Comparison of ENCODE assay signal across 1 cellular context in genomic region chr10:21724695-21725371, GRCh38.
A peak's percentile ranks its signal among the peaks of the same experiment; 100 is the strongest.
TF ChIP-seq lines count a peak whose summit lies in the region.

No MANE protein-coding gene starts in this region.

TF ChIP-seq in HEK293, 187 proteins besides CTCF, POLR2A, EP300 and RAD21 (continued from another document and continues in another):
- TF ChIP-seq TSHZ1 (tag by site-specific recombination; IDR thresholded peaks at IDR 0.05; ENCODE audit: borderline replicate concordance) (peak; percentile 85; the same call in 1 of the 2 replicates), ZNF580 (tag by site-specific recombination; IDR thresholded peaks at IDR 0.05) (peak; percentile 71; the same call in 1 of the 2 replicates), ZSCAN5A (tag by site-specific recombination; IDR thresholded peaks at IDR 0.05) (no peak), ZIC2 (tag by site-specific recombination; IDR thresholded peaks at IDR 0.05) (peak; percentile 60), ZNF354C (tag by site-specific recombination; IDR thresholded peaks at IDR 0.05; ENCODE audit: borderline replicate concordance, low read depth) (no peak), ZNF169 (tag by site-specific recombination; IDR thresholded peaks at IDR 0.05) (no peak), ZNF610 (tag by site-specific recombination; IDR thresholded peaks at IDR 0.05; ENCODE audit: borderline replicate concordance) (peak; percentile 72), INSM2 (tag by site-specific recombination; IDR thresholded peaks at IDR 0.05) (peak; percentile 71), ZNF24 (tag by site-specific recombination; IDR thresholded peaks at IDR 0.05) (peak; percentile 92), ZNF571 (tag by site-specific recombination; IDR thresholded peaks at IDR 0.05) (no peak), ZNF350 (tag by site-specific recombination; IDR thresholded peaks at IDR 0.05) (peak; percentile 96), ZNF214 (tag by site-specific recombination; IDR thresholded peaks at IDR 0.05; ENCODE audit: borderline replicate concordance) (peak; percentile 94; the same call in 1 of the 2 replicates), ZNF670 (tag by site-specific recombination; IDR thresholded peaks at IDR 0.05; ENCODE audit: low read depth) (no peak), ZNF837 (tag by site-specific recombination; IDR thresholded peaks at IDR 0.05) (no peak), SP2 (tag by site-specific recombination; IDR thresholded peaks at IDR 0.05) (no peak), ZNF600 (tag by site-specific recombination; IDR thresholded peaks at IDR 0.05) (no peak), ZNF221 (tag by site-specific recombination; IDR thresholded peaks at IDR 0.05; ENCODE audit: borderline replicate concordance) (peak; percentile 64; the same call in 1 of the 2 replicates), TCF7L2 (IDR thresholded peaks at IDR 0.05; ENCODE audit: borderline replicate concordance, low read depth, low read length) (peak; percentile 95), ZNF768 (tag by site-specific recombination; IDR thresholded peaks at IDR 0.05) (0 out of 2 replicates have a peak, but pooled peaks have one; percentile 50), ZBTB1 (tag by site-specific recombination; IDR thresholded peaks at IDR 0.05) (peak; percentile 38; the same call in 1 of the 2 replicates), SCRT1 (tag by site-specific recombination; IDR thresholded peaks at IDR 0.05; ENCODE audit: borderline replicate concordance) (no peak), ZNF324 (tag by site-specific recombination; IDR thresholded peaks at IDR 0.05) (peak; percentile 73; the same call in 1 of the 2 replicates), ZXDB (tag by site-specific recombination; IDR thresholded peaks at IDR 0.05) (peak; percentile 85), TRIM28 (IDR thresholded peaks at IDR 0.05; ENCODE audit: borderline replicate concordance, low read length) (peak; percentile 83), ZNF626 (tag by site-specific recombination; IDR thresholded peaks at IDR 0.05) (peak; percentile 98), ZNF585B (tag by site-specific recombination; IDR thresholded peaks at IDR 0.05) (no peak), ZFHX2 (tag by site-specific recombination; conservative IDR thresholded peaks at IDR 0.05) (no peak), KLF10 (tag by site-specific recombination; IDR thresholded peaks at IDR 0.05) (peak; percentile 97), ZNF747 (tag by site-specific recombination; IDR thresholded peaks at IDR 0.05) (no peak), ZNF423 (tag by site-specific recombination; IDR thresholded peaks at IDR 0.05) (0 out of 2 replicates have a peak, but pooled peaks have one; percentile 26), ZNF112 (tag by site-specific recombination; IDR thresholded peaks at IDR 0.05) (peak; percentile 87; the same call in 1 of the 2 replicates), ZNF366 (tag by site-specific recombination; conservative IDR thresholded peaks at IDR 0.05) (peak; percentile 84), ZNF202 (tag by site-specific recombination; IDR thresholded peaks at IDR 0.05; ENCODE audit: borderline replicate concordance) (no peak), ZFP3 (tag by site-specific recombination; IDR thresholded peaks at IDR 0.05; ENCODE audit: low read depth) (no peak), BCL11B (tag by site-specific recombination; IDR thresholded peaks at IDR 0.05; ENCODE audit: low read depth) (peak; percentile 87), WT1 (tag by site-specific recombination; IDR thresholded peaks at IDR 0.05) (peak; percentile 73), ZNF549 (tag by site-specific recombination; IDR thresholded peaks at IDR 0.05) (peak; percentile 87), ZNF48 (tag by site-specific recombination; IDR thresholded peaks at IDR 0.05) (no peak), ZNF155 (tag by site-specific recombination; IDR thresholded peaks at IDR 0.05) (no peak), SP3 (tag by site-specific recombination; IDR thresholded peaks at IDR 0.05) (peak; percentile 36; the same call in 1 of the 2 replicates), PRDM10 (tag by site-specific recombination; IDR thresholded peaks at IDR 0.05) (peak; percentile 39), ZNF76 (tag by site-specific recombination; IDR thresholded peaks at IDR 0.05; ENCODE audit: borderline replicate concordance, low read depth) (peak; percentile 42; the same call in 1 of the 2 replicates), ZNF2 (tag by site-specific recombination; IDR thresholded peaks at IDR 0.05) (peak; percentile 70), ZNF239 (tag by site-specific recombination; IDR thresholded peaks at IDR 0.05) (no peak), ZNF623 (tag by site-specific recombination; IDR thresholded peaks at IDR 0.05) (no peak), SP7 (tag by site-specific recombination; IDR thresholded peaks at IDR 0.05) (peak; percentile 93), AEBP2 (tag by site-specific recombination; IDR thresholded peaks at IDR 0.05; ENCODE audit: borderline replicate concordance) (no peak), ZFP69B (tag by site-specific recombination; IDR thresholded peaks at IDR 0.05) (peak; percentile 57; the same call in 1 of the 2 replicates), ZNF501 (tag by site-specific recombination; IDR thresholded peaks at IDR 0.05) (0 out of 2 replicates have a peak, but pooled peaks have one; percentile 18), ZNF677 (tag by site-specific recombination; IDR thresholded peaks at IDR 0.05) (0 out of 2 replicates have a peak, but pooled peaks have one; percentile 72), ZNF555 (tag by site-specific recombination; conservative IDR thresholded peaks at IDR 0.05) (no peak), GLIS1 (tag by site-specific recombination; IDR thresholded peaks at IDR 0.05) (no peak; the same call in 1 of the 2 replicates)
- TF ChIP-seq, protein P1, sequence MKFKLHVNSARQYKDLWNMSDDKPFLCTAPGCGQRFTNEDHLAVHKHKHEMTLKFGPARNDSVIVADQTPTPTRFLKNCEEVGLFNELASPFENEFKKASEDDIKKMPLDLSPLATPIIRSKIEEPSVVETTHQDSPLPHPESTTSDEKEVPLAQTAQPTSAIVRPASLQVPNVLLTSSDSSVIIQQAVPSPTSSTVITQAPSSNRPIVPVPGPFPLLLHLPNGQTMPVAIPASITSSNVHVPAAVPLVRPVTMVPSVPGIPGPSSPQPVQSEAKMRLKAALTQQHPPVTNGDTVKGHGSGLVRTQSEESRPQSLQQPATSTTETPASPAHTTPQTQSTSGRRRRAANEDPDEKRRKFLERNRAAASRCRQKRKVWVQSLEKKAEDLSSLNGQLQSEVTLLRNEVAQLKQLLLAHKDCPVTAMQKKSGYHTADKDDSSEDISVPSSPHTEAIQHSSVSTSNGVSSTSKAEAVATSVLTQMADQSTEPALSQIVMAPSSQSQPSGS (tag by site-specific recombination; IDR thresholded peaks at IDR 0.05; ENCODE audit: low read depth) = peak; percentile 89
- TF ChIP-seq, protein P2, sequence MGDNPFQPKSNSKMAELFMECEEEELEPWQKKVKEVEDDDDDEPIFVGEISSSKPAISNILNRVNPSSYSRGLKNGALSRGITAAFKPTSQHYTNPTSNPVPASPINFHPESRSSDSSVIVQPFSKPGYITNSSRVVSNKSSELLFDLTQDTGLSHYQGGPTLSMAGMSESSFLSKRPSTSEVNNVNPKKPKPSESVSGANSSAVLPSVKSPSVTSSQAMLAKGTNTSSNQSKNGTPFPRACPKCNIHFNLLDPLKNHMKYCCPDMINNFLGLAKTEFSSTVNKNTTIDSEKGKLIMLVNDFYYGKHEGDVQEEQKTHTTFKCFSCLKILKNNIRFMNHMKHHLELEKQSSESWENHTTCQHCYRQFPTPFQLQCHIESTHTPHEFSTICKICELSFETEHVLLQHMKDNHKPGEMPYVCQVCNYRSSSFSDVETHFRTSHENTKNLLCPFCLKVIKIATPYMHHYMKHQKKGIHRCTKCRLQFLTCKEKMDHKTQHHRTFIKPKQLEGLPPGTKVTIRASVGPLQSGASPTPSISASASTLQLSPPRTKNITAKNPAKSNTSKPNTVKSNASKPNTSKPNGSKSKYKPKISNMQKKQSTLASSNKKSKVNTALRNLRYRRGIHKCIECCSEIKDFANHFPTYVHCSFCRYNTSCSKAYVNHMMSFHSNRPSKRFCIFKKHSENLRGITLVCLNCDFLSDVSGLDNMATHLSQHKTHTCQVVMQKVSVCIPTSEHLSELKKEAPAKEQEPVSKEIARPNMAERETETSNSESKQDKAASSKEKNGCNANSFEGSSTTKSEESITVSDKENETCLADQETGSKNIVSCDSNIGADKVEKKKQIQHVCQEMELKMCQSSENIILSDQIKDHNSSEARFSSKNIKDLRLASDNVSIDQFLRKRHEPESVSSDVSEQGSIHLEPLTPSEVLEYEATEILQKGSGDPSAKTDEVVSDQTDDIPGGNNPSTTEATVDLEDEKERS (tag by site-specific recombination; IDR thresholded peaks at IDR 0.05) = no peak
